27 cellular contexts compared by ENCODE assay signal in the genomic region with DNA sequence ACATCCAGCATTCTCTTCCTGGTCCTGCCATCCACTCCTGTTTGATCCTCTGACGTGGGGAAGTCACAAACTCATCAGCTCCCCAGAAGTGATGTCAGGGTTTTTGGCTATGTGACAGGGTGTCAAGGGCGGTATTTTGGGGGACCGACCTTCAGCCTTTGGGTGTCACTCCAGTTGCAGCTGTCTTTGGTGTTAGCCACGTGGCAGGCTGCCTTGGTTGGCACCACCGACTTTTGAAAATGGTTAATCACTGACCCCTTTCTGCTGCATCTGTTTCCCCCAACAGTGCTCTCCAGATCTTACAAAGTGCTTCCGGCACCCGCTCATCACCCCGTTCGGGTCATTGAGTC.
DNase-seq lines count a peak whose midpoint lies in the region; ATAC-seq and TF ChIP-seq lines count a peak whose summit lies in the region.
"Had no signal": no experiment of that assay in that cellular context is flagged by ENCODE, and none has a peak within 500 bp of the region (broad histone marks: within the 10 kb centered on the region; RNA-seq: fewer than 3 reads in every experiment).

No MANE protein-coding gene starts in this region.

- no peaks in the 10 kb centered on the region for H3K79me1 ChIP-seq in H9 (ENCODE audit: insufficient read depth, low read depth, low read length, poor library complexity, severe bottlenecking)

- no peaks in the 10 kb centered on the region for H3K27me3 Mint-ChIP-seq in H9 (ENCODE audit: low read depth)
- no peaks in the 10 kb centered on the region for H3K27me3 Mint-ChIP-seq in endodermal cell (ENCODE audit: insufficient read depth)
- H3K27me3 Mint-ChIP-seq in nephron progenitor cell (ENCODE audit: low read depth, poor library complexity), result no peaks in the 10 kb centered on the region
- H3K27me3 Mint-ChIP-seq: activated CD4-positive, alpha-beta T cell treated with anti-CD3 and anti-CD28 coated beads, Interleukin-2, amount 10 ng/mL, durations not matched to agents 24 days and 14 days; activated naive CD8-positive, alpha-beta T cell treated with anti-CD3 and anti-CD28 coated beads, Interleukin-2, amount 50 U/mL, for 24 hours had no signal

- H3K27ac ChIP-seq in breast epithelium, result peak overlapping the region; percentile 36 to 89
- no peak overlapping the region for H3K27ac ChIP-seq in mammary epithelial cell (ENCODE audit: insufficient read depth, low read depth, low read length)
- H3K27ac ChIP-seq in H9 (ENCODE audit: insufficient read length, low read depth, low read length), result no peak overlapping the region
- H3K27ac ChIP-seq in endodermal cell (ENCODE audit: low read depth, low read length), result peak overlapping the region; percentile 63
- H3K27ac ChIP-seq in stomach smooth muscle (ENCODE audit: low read length), result peak overlapping the region; percentile 79
- H3K27ac ChIP-seq: left lung, neutrophil, SJCRH30, VCaP had no signal

- H2BK5ac ChIP-seq in H9 (ENCODE audit: insufficient read length, low read length), result no peak overlapping the region

- H3K23me2 ChIP-seq in H9 (ENCODE audit: insufficient read length, low read depth, low read length, poor library complexity, severe bottlenecking), result no peaks in the 10 kb centered on the region

- H3K9me3 Mint-ChIP-seq in H9 (no peaks in the 10 kb centered on the region), endodermal cell (no peaks in the 10 kb centered on the region), nephron progenitor cell (no peaks in the 10 kb centered on the region)
- H3K9me3 Mint-ChIP-seq: activated CD4-positive, alpha-beta T cell treated with anti-CD3 and anti-CD28 coated beads, Interleukin-2, amount 10 ng/mL, durations not matched to agents 24 days and 14 days; activated naive CD8-positive, alpha-beta T cell treated with anti-CD3 and anti-CD28 coated beads, Interleukin-2, amount 50 U/mL, for 24 hours had no signal

- H3K4me1 Mint-ChIP-seq in H9, result peaks cover 11 to 19% of the 10 kb centered on the region in 2 experiments
- H3K4me1 Mint-ChIP-seq in endodermal cell, result peaks cover 15% of the 10 kb centered on the region
- H3K4me1 Mint-ChIP-seq in nephron progenitor cell, result peaks cover 43% of the 10 kb centered on the region

- H3K79me2 ChIP-seq in mammary epithelial cell (ENCODE audit: insufficient read depth, low read length), result peaks cover 80% of the 10 kb centered on the region
- H3K79me2 ChIP-seq in H9 (ENCODE audit: insufficient read depth, low read length), result peaks cover 4% of the 10 kb centered on the region; the same call in 1 of the 2 replicates

- no peak overlapping the region for H3K4me3 Mint-ChIP-seq in H9
- no peak overlapping the region for H3K4me3 Mint-ChIP-seq in endodermal cell
- H3K4me3 Mint-ChIP-seq in nephron progenitor cell, result no peak overlapping the region
- H3K4me3 Mint-ChIP-seq: activated CD4-positive, alpha-beta T cell treated with anti-CD3 and anti-CD28 coated beads, Interleukin-2, amount 10 ng/mL, durations not matched to agents 24 days and 14 days; activated naive CD8-positive, alpha-beta T cell treated with anti-CD3 and anti-CD28 coated beads, Interleukin-2, amount 50 U/mL, for 24 hours had no signal

- no TSS peak for BruUV-seq in mammary epithelial cell (replicated peaks; lab: Mats Ljungman, UMichigan)

- H3K4me2 ChIP-seq in mammary epithelial cell (ENCODE audit: insufficient read depth, low read depth, low read length), result no peak overlapping the region
- H3K4me2 ChIP-seq in H9 (ENCODE audit: insufficient read depth, insufficient read length, low read length), result no peak overlapping the region

- no peak for TF ChIP-seq CTCF in breast epithelium (IDR thresholded peaks at IDR 0.05)
- TF ChIP-seq CTCF in mammary epithelial cell (conservative IDR thresholded peaks at IDR 0.05 in 1 of 2, IDR thresholded peaks at IDR 0.05 in 1 of 2; ENCODE audit: extremely low read depth in 1 of 2, insufficient read depth in 1 of 2, low read depth in 1 of 2, low read length in 2 of 2), result no peak
- no peak for TF ChIP-seq CTCF in H9 (conservative IDR thresholded peaks at IDR 0.05)
- no peak for TF ChIP-seq CTCF in endodermal cell (conservative IDR thresholded peaks at IDR 0.05)
- no peak for TF ChIP-seq CTCF in nephron progenitor cell (IDR thresholded peaks at IDR 0.05)

- no peak overlapping the region for H3K18ac ChIP-seq in H9 (ENCODE audit: insufficient read length, low read depth, low read length)

- no peak overlapping the region for H2AK5ac ChIP-seq in H9 (ENCODE audit: insufficient read length, low read length)

- no peaks in the 10 kb centered on the region for H3K9me3 ChIP-seq in breast epithelium
- H3K9me3 ChIP-seq in mammary epithelial cell (replicated peaks; ENCODE audit: insufficient read depth, low read length), result no peaks in the 10 kb centered on the region
- H3K9me3 ChIP-seq in H9 (ENCODE audit: control insufficient read depth, low read depth, low read length), result no peaks in the 10 kb centered on the region
- no peaks in the 10 kb centered on the region for H3K9me3 ChIP-seq in endodermal cell (ENCODE audit: control insufficient read depth, low read length)
- H3K9me3 ChIP-seq in stomach smooth muscle (ENCODE audit: control insufficient read depth in 2 of 2, low read length in 2 of 2), result no peaks in the 10 kb centered on the region
- H3K9me3 ChIP-seq: left lung, neutrophil, SJCRH30, suprapubic skin had no signal

- H2AFZ ChIP-seq in mammary epithelial cell (ENCODE audit: low read depth, low read length), result no peak overlapping the region
- H2AFZ ChIP-seq in H9 (ENCODE audit: low read length), result no peak overlapping the region

- H2BK15ac ChIP-seq in H9 (ENCODE audit: low read depth, low read length), result no peak overlapping the region

- DNase-seq in breast epithelium (ENCODE audit: low spot score in 2 of 2) (no peak), mammary epithelial cell (no peak), H9 (no peak), endodermal cell (no peak), erythroblast (lab: John Stamatoyannopoulos, UW) (no peak), nephron progenitor cell (no peak)
- DNase-seq: activated CD4-positive, alpha-beta T cell treated with anti-CD3 and anti-CD28 coated beads, Interleukin-2, amount 10 ng/mL, durations not matched to agents 24 days and 14 days; activated gamma-delta T cell; activated naive CD8-positive, alpha-beta T cell treated with anti-CD3 and anti-CD28 coated beads, Interleukin-2, amount 50 U/mL, for 24 hours; cerebellar nuclear complex; DND-41; left lung; NCI-H1092; NCI-H1694 treated with DMSO at 0.1 percent for 48 hours; NCI-H446 treated with DMSO at 0.1 percent for 48 hours; NCI-H82; posterior cingulate gyrus; SJCRH30; stimulated activated CD4-positive, alpha-beta T cell treated with anti-CD3 and anti-CD28 coated beads, Interleukin-4, amount 100 ng/mL, for 1 hour; SW 1271; T-helper 9 cell had no signal

- WGBS in mammary epithelial cell (ENCODE audit: low coverage, missing lambda C conversion rate), result 98% methylated on average over 7 of the region's 9 CpGs
- no CpG with 5 or more reads among the region's 9 CpGs for WGBS in H9 (ENCODE audit: extremely low coverage, insufficient read length, low lambda C conversion rate)
- WGBS in endodermal cell (ENCODE audit: insufficient coverage in 1 of 2, insufficient read length in 1 of 2), 2 experiments, result 91 to 97% methylated on average over 8 to 9 of the region's 9 CpGs

- peaks cover 0 to 7% (median 0%) of the 10 kb centered on the region in 3 experiments; a peak in 2 of 7 replicates for H3K36me3 Mint-ChIP-seq in H9 (ENCODE audit: insufficient read depth in 1 of 3, low read depth in 3 of 3)
- H3K36me3 Mint-ChIP-seq in endodermal cell (ENCODE audit: low read depth), result peaks cover 3% of the 10 kb centered on the region
- peaks cover 9% of the 10 kb centered on the region for H3K36me3 Mint-ChIP-seq in nephron progenitor cell (ENCODE audit: low read depth)

- no peak overlapping the region for H2BK20ac ChIP-seq in H9 (ENCODE audit: low read depth, low read length, poor library complexity, severe bottlenecking)

- no peak overlapping the region for H3K56ac ChIP-seq in H9 (ENCODE audit: insufficient read length, low read depth, low read length)

- H4K91ac ChIP-seq in H9 (ENCODE audit: insufficient read length, low read depth, low read length), result no peak overlapping the region

- H3K4me1 ChIP-seq in breast epithelium (peaks cover 0 to 10% of the 10 kb centered on the region in 2 donors), mammary epithelial cell (ENCODE audit: insufficient read depth, low read length) (peaks cover 42% of the 10 kb centered on the region), H9 (ENCODE audit: insufficient read depth, low read length) (peaks cover 6% of the 10 kb centered on the region; the same call in 1 of the 2 replicates), endodermal cell (ENCODE audit: control insufficient read depth, insufficient read depth, low read length) (no peaks in the 10 kb centered on the region), stomach smooth muscle (ENCODE audit: control insufficient read depth, insufficient read depth, low read length) (peaks cover 18% of the 10 kb centered on the region)

- no peak overlapping the region for H2BK120ac ChIP-seq in H9 (ENCODE audit: low read depth, low read length, poor library complexity, severe bottlenecking)

- no peak overlapping the region for H4K8ac ChIP-seq in H9 (replicated peaks; ENCODE audit: insufficient read length, low read depth, low read length)

- no peak overlapping the region for H3K14ac ChIP-seq in H9 (ENCODE audit: insufficient read depth, low read length)

- no peaks in the 10 kb centered on the region for H4K20me1 ChIP-seq in mammary epithelial cell (ENCODE audit: insufficient read depth, low read length)
- no peaks in the 10 kb centered on the region for H4K20me1 ChIP-seq in H9 (ENCODE audit: control insufficient read depth, insufficient read depth, insufficient read length)

- H3T11ph ChIP-seq in H9 (ENCODE audit: low read length), result no peak overlapping the region

- in situ Hi-C loops in mammary epithelial cell (cut with MboI; ENCODE audit: low sequenced_read_pairs in 2 of 2), result loop anchor here in 1 of 2 donors (25.0 kb wide), 1 partner anchor 290 kb away; no protein-coding TSS in a partner anchor

- H3K23ac ChIP-seq in H9 (ENCODE audit: insufficient read length, low read depth, low read length), result no peak overlapping the region

- H3K36me3 ChIP-seq in breast epithelium, result no peaks in the 10 kb centered on the region
- H3K36me3 ChIP-seq in mammary epithelial cell (ENCODE audit: insufficient read depth, low read length), result no peaks in the 10 kb centered on the region
- H3K36me3 ChIP-seq in endodermal cell (ENCODE audit: control insufficient read depth, insufficient read depth, low read length), result no peaks in the 10 kb centered on the region
- H3K36me3 ChIP-seq in stomach smooth muscle (ENCODE audit: control insufficient read depth in 2 of 2, insufficient read depth in 2 of 2, low read length in 2 of 2), result peaks cover 0 to 8% of the 10 kb centered on the region in 2 donors
- H3K36me3 ChIP-seq: neutrophil, SJCRH30 had no signal

- peak overlapping the region; percentile 9 to 89 (median 72); a peak in 2 of 7 replicates for H3K27ac Mint-ChIP-seq in H9
- no peak overlapping the region for H3K27ac Mint-ChIP-seq in endodermal cell
- H3K27ac Mint-ChIP-seq in nephron progenitor cell, result no peak overlapping the region
- H3K27ac Mint-ChIP-seq: activated CD4-positive, alpha-beta T cell treated with anti-CD3 and anti-CD28 coated beads, Interleukin-2, amount 10 ng/mL, durations not matched to agents 24 days and 14 days; activated naive CD8-positive, alpha-beta T cell treated with anti-CD3 and anti-CD28 coated beads, Interleukin-2, amount 50 U/mL, for 24 hours had no signal

- intact Hi-C loops in breast epithelium (cut with DNase I; ENCODE audit: low total_unique reads), result no loop called here
- intact Hi-C loops in mammary epithelial cell (cut with micrococcal nuclease), result loop anchor here (2.0 kb wide), 2 partner anchors 17 to 49 kb away; no protein-coding TSS in a partner anchor

- H3K9ac ChIP-seq in mammary epithelial cell (ENCODE audit: insufficient read depth, low read length), result no peak overlapping the region
- no peak overlapping the region for H3K9ac ChIP-seq in H9 (ENCODE audit: extremely low read depth, insufficient read length, low read length)
- H3K9ac ChIP-seq in endodermal cell (ENCODE audit: extremely low read depth, low read length, poor library complexity, severe bottlenecking), result no peak overlapping the region
- H3K9ac ChIP-seq in stomach smooth muscle (ENCODE audit: low read length in 2 of 2), result no peak overlapping the region

- H4K5ac ChIP-seq in H9 (ENCODE audit: insufficient read length, low read depth, low read length), result no peak overlapping the region

- no peak overlapping the region for H2BK12ac ChIP-seq in H9 (ENCODE audit: insufficient read length, low read depth, low read length)

- ATAC-seq in HG02973 (IDR thresholded peaks at IDR 0.05; ENCODE audit: unreplicated experiment), result no peak
- ATAC-seq: activated naive CD8-positive, alpha-beta T cell treated with anti-CD3 and anti-CD28 coated beads, Interleukin-2, amount 50 U/mL, for 24 hours; K562; left lung had no signal

- no peak for TF ChIP-seq POLR2A in breast epithelium (IDR thresholded peaks at IDR 0.05)
- TF ChIP-seq POLR2A in erythroblast (IDR thresholded peaks at IDR 0.05; ENCODE audit: low read length), result no peak

- dilution Hi-C loops in mammary epithelial cell (cut with HindIII; ENCODE audit: low sequenced_read_pairs), result no loop called here

- no peaks in the 10 kb centered on the region for H3K27me3 ChIP-seq in breast epithelium
- H3K27me3 ChIP-seq in mammary epithelial cell (ENCODE audit: insufficient read depth, low read length), result no peaks in the 10 kb centered on the region
- no peaks in the 10 kb centered on the region for H3K27me3 ChIP-seq in H9 (ENCODE audit: insufficient read depth, low read length)
- H3K27me3 ChIP-seq in endodermal cell (ENCODE audit: control insufficient read depth, insufficient read depth, low read length, poor library complexity, severe bottlenecking), result no peaks in the 10 kb centered on the region
- no peaks in the 10 kb centered on the region for H3K27me3 ChIP-seq in stomach smooth muscle (ENCODE audit: control insufficient read depth in 1 of 2, insufficient read depth in 2 of 2, low read length in 2 of 2)
- H3K27me3 ChIP-seq: left lung, neutrophil, SJCRH30, suprapubic skin had no signal

- CTCF ChIA-PET in mammary epithelial cell (lab: Charles Lee; ENCODE audit: low non-redundant PET), result no interaction called here

- no peak overlapping the region for H3K4ac ChIP-seq in H9 (ENCODE audit: low read depth, low read length)

- H3K4me3 ChIP-seq in breast epithelium (no peak overlapping the region), mammary epithelial cell (replicated peaks in 1 of 3; ENCODE audit: insufficient read depth in 1 of 3, low read depth in 2 of 3, low read length in 3 of 3) (no peak overlapping the region), endodermal cell (ENCODE audit: low read length) (no peak overlapping the region), stomach smooth muscle (ENCODE audit: low read length in 2 of 2) (no peak overlapping the region)
- H3K4me3 ChIP-seq: K562, left lung, SJCRH30, suprapubic skin had no signal

Comparison
In these comparisons a context has a peak if more than half of its experiments do, and no peak if none do; other contexts are left out.
1. H3K27ac ChIP-seq: peak in breast epithelium (2 of 2), endodermal cell (single experiment) and stomach smooth muscle (single experiment); none in mammary epithelial cell (single experiment) and H9 (single experiment).
2. H3K27ac Mint-ChIP-seq: peak in H9 (3 of 3); none in endodermal cell (single experiment) and nephron progenitor cell (single experiment).